ENCODE assay signal across 1 cellular context in genomic region chr10:73998623-73999622, GRCh38.
TF ChIP-seq lines count a peak whose summit lies in the region.

No MANE protein-coding gene starts in this region.

TF ChIP-seq in HepG2, 621 proteins besides CTCF, POLR2A, EP300 and RAD21 (continued from another document and continues in another):
- TF ChIP-seq ZIK1 (CRISPR knock-in tag; IDR thresholded peaks at IDR 0.05; ENCODE audit: borderline replicate concordance, low read depth) = no peak
- TF ChIP-seq HOXA9 (CRISPR knock-in tag; IDR thresholded peaks at IDR 0.05; ENCODE audit: borderline replicate concordance) = no peak
- no peak for TF ChIP-seq ZNF205 (CRISPR knock-in tag; IDR thresholded peaks at IDR 0.05)
- TF ChIP-seq U2AF1 (optimal IDR thresholded peaks at IDR 0.05; ENCODE audit: low read depth, low read length) = no peak
- no peak for TF ChIP-seq ERF (CRISPR knock-in tag; IDR thresholded peaks at IDR 0.05)
- no peak for TF ChIP-seq MTF1 (CRISPR knock-in tag; IDR thresholded peaks at IDR 0.05)
- no peak for TF ChIP-seq ATRX (CRISPR knock-in tag; IDR thresholded peaks at IDR 0.05; ENCODE audit: borderline replicate concordance)
- no peak for TF ChIP-seq LCORL (IDR thresholded peaks at IDR 0.05)
- no peak for TF ChIP-seq LCORL (CRISPR knock-in tag; IDR thresholded peaks at IDR 0.05)
- no peak for TF ChIP-seq FOXK1 (CRISPR knock-in tag; IDR thresholded peaks at IDR 0.05; ENCODE audit: borderline replicate concordance, low read depth)
- no peak for TF ChIP-seq HOXA3 (CRISPR knock-in tag; IDR thresholded peaks at IDR 0.05)
- TF ChIP-seq MATR3 (CRISPR knock-in tag; IDR thresholded peaks at IDR 0.05) = no peak
- TF ChIP-seq KDM5A (IDR thresholded peaks at IDR 0.05; ENCODE audit: borderline replicate concordance, low read length) = 0 out of 2 replicates have a peak, but pooled peaks have one; percentile 33
- no peak; the same call in 1 of the 2 replicates for TF ChIP-seq DMAP1 (CRISPR knock-in tag; IDR thresholded peaks at IDR 0.05)
- peak; percentile 37 for TF ChIP-seq TEAD3 (CRISPR knock-in tag; optimal IDR thresholded peaks at IDR 0.05; ENCODE audit: borderline replicate concordance)
- no peak; the same call in 1 of the 2 replicates for TF ChIP-seq ZMYM3 (CRISPR knock-in tag; IDR thresholded peaks at IDR 0.05)
- TF ChIP-seq FOXP4 (CRISPR knock-in tag; IDR thresholded peaks at IDR 0.05) = no peak
- TF ChIP-seq ZNF121 (CRISPR knock-in tag; IDR thresholded peaks at IDR 0.05) = no peak
- TF ChIP-seq, protein P1, sequence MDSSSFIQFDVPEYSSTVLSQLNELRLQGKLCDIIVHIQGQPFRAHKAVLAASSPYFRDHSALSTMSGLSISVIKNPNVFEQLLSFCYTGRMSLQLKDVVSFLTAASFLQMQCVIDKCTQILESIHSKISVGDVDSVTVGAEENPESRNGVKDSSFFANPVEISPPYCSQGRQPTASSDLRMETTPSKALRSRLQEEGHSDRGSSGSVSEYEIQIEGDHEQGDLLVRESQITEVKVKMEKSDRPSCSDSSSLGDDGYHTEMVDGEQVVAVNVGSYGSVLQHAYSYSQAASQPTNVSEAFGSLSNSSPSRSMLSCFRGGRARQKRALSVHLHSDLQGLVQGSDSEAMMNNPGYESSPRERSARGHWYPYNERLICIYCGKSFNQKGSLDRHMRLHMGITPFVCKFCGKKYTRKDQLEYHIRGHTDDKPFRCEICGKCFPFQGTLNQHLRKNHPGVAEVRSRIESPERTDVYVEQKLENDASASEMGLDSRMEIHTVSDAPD (CRISPR knock-in tag; IDR thresholded peaks at IDR 0.05) = no peak
- TF ChIP-seq ZNF207 (IDR thresholded peaks at IDR 0.05; ENCODE audit: borderline replicate concordance) = no peak
- TF ChIP-seq TEAD2 (CRISPR knock-in tag; IDR thresholded peaks at IDR 0.05) = no peak
- no peak for TF ChIP-seq ESRRA (CRISPR knock-in tag; IDR thresholded peaks at IDR 0.05; ENCODE audit: low read depth)
- TF ChIP-seq ARID5B (CRISPR knock-in tag; IDR thresholded peaks at IDR 0.05) = 0 out of 2 replicates have a peak, but pooled peaks have one; percentile 10
- TF ChIP-seq MLLT10 (CRISPR knock-in tag; IDR thresholded peaks at IDR 0.05) = no peak
- no peak for TF ChIP-seq TBP (CRISPR knock-in tag; IDR thresholded peaks at IDR 0.05)
- no peak for TF ChIP-seq ZNF563 (CRISPR knock-in tag; IDR thresholded peaks at IDR 0.05)
- TF ChIP-seq WIZ (CRISPR knock-in tag; IDR thresholded peaks at IDR 0.05) = no peak
- TF ChIP-seq ARNT2 (CRISPR knock-in tag; IDR thresholded peaks at IDR 0.05; ENCODE audit: low read depth) = no peak
- no peak for TF ChIP-seq CCAR2 (optimal IDR thresholded peaks at IDR 0.05; ENCODE audit: low read depth, low read length)
- TF ChIP-seq ZNF335 (CRISPR knock-in tag; IDR thresholded peaks at IDR 0.05) = 0 out of 2 replicates have a peak, but pooled peaks have one; percentile 1
- TF ChIP-seq, protein P2, sequence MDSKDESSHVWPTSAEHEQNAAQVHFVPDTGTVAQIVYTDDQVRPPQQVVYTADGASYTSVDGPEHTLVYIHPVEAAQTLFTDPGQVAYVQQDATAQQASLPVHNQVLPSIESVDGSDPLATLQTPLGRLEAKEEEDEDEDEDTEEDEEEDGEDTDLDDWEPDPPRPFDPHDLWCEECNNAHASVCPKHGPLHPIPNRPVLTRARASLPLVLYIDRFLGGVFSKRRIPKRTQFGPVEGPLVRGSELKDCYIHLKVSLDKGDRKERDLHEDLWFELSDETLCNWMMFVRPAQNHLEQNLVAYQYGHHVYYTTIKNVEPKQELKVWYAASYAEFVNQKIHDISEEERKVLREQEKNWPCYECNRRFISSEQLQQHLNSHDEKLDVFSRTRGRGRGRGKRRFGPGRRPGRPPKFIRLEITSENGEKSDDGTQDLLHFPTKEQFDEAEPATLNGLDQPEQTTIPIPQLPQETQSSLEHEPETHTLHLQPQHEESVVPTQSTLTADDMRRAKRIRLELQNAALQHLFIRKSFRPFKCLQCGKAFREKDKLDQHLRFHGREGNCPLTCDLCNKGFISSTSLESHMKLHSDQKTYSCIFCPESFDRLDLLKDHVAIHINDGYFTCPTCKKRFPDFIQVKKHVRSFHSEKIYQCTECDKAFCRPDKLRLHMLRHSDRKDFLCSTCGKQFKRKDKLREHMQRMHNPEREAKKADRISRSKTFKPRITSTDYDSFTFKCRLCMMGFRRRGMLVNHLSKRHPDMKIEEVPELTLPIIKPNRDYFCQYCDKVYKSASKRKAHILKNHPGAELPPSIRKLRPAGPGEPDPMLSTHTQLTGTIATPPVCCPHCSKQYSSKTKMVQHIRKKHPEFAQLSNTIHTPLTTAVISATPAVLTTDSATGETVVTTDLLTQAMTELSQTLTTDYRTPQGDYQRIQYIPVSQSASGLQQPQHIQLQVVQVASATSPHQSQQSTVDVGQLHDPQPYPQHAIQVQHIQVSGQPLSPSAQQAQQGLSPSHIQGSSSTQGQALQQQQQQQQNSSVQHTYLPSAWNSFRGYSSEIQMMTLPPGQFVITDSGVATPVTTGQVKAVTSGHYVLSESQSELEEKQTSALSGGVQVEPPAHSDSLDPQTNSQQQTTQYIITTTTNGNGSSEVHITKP (CRISPR knock-in tag; IDR thresholded peaks at IDR 0.05; ENCODE audit: low read depth) = no peak
- TF ChIP-seq CHD2 (IDR thresholded peaks at IDR 0.05; ENCODE audit: low read depth, low read length) = no peak
- no peak for TF ChIP-seq PCBP2 (optimal IDR thresholded peaks at IDR 0.05; ENCODE audit: low read depth, low read length, poor library complexity, severe bottlenecking)
- TF ChIP-seq NFE2L2 (IDR thresholded peaks at IDR 0.05; ENCODE audit: low read length) = no peak
- TF ChIP-seq, protein P3, sequence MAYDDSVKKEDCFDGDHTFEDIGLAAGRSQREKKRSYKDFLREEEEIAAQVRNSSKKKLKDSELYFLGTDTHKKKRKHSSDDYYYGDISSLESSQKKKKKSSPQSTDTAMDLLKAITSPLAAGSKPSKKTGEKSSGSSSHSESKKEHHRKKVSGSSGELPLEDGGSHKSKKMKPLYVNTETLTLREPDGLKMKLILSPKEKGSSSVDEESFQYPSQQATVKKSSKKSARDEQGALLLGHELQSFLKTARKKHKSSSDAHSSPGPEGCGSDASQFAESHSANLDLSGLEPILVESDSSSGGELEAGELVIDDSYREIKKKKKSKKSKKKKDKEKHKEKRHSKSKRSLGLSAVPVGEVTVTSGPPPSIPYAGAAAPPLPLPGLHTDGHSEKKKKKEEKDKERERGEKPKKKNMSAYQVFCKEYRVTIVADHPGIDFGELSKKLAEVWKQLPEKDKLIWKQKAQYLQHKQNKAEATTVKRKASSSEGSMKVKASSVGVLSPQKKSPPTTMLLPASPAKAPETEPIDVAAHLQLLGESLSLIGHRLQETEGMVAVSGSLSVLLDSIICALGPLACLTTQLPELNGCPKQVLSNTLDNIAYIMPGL (CRISPR knock-in tag; IDR thresholded peaks at IDR 0.05; ENCODE audit: borderline replicate concordance in 1 of 2, low read depth in 1 of 2) = peak; percentile 33 to 66; a peak in 2 of 4 replicates
- no peak for TF ChIP-seq AKNA (CRISPR knock-in tag; IDR thresholded peaks at IDR 0.05; ENCODE audit: borderline replicate concordance)
- no peak for TF ChIP-seq MEF2D (CRISPR knock-in tag; IDR thresholded peaks at IDR 0.05)
- no peak for TF ChIP-seq ZNF280D (CRISPR knock-in tag; IDR thresholded peaks at IDR 0.05)
- TF ChIP-seq ZSCAN21 (CRISPR knock-in tag; IDR thresholded peaks at IDR 0.05; ENCODE audit: borderline replicate concordance) = no peak
- no peak for TF ChIP-seq RARA (CRISPR knock-in tag; IDR thresholded peaks at IDR 0.05)
- TF ChIP-seq FOSL2 (CRISPR knock-in tag; IDR thresholded peaks at IDR 0.05) = peak; percentile 75
- TF ChIP-seq BCL6 (CRISPR knock-in tag; IDR thresholded peaks at IDR 0.05) = no peak
